In the genomic region with DNA sequence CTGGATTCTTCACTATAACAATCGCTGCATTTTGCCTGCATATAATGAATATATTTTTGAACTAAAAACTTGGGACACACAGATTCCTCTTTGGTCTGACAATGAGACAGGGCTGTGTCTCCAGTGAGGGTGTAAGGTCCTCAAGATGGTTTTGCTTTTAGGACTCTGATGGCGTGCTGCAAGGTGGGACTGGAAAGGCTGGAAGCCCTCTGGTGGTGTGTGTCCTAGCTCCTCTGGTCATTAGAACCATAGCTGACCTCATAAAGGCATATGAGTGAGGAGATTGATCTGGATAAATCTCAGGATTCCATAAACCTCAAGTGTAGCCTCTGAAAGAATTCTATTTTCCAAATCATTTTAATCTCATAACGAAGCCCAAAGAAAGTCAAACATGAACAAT, we compare ENCODE assay signal across 1 cellular context.
TF ChIP-seq lines count a peak whose summit lies in the region.

No MANE protein-coding gene starts in this region.

TF ChIP-seq in HepG2, 621 proteins besides CTCF, POLR2A, EP300 and RAD21 (continued from another document):
- TF ChIP-seq ZMYM2 (CRISPR knock-in tag; IDR thresholded peaks at IDR 0.05) = no peak
